Comparison of ENCODE assay signal across 13 cellular contexts in the genomic region with DNA sequence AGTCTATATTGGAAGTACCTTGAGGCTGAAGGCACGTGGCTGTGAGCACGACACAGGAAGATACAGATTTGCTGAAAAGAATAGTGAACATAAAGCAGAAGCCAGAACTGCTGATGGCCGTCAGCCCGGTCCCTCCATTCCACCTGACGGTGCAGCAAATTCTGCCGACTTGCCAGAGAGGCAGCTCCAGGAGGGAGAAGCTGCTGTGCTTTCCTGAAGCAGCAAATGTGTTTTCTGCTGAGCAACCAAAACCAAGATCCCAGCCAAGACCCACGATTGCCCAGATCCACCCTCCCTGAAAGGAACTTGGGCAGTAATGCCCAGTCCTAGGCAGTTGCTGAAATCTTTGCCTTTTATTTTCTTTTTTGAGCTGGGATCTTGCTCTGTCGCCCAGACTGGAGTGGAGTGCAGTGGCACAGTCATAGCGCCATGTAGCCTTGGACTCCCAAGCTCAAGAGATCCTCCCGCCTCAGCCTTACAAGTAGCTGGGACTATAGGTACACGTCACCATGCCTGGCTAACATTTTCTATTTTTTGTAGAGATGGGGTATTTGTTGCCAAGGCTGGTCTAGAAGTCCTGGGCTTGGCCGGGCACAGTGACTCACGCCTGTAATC. TPM values are rescaled to one million over a fixed set of nuclear protein-coding genes. Genes with fewer than 3 reads are reported as not detected.
A peak's percentile ranks its signal among the peaks of the same experiment; 100 is the strongest.
DNase-seq lines count a peak whose midpoint lies in the region; ATAC-seq and TF ChIP-seq lines count a peak whose summit lies in the region.
"Had no signal": no experiment of that assay in that cellular context is flagged by ENCODE, and none has a peak within 500 bp of the region (broad histone marks: within the 10 kb centered on the region; RNA-seq: fewer than 3 reads in every experiment).

No MANE protein-coding gene starts in this region.

- H3K4me3 ChIP-seq in SK-N-MC (no peak overlapping the region), MM.1S (ENCODE audit: low read length) (no peak overlapping the region)
- H3K4me3 ChIP-seq: SJCRH30, skin epidermis had no signal

- H3K27me3 ChIP-seq in MM.1S (replicated peaks; ENCODE audit: insufficient read depth, low read length) = peaks cover 74% of the 10 kb centered on the region
- H3K27me3 ChIP-seq: SJCRH30 had no signal

- no peak overlapping the region for H3K4me2 ChIP-seq in MM.1S (ENCODE audit: low read depth, low read length)

- H3K9me3 ChIP-seq in SK-N-MC (ENCODE audit: low read depth, low read length) = no peaks in the 10 kb centered on the region
- H3K9me3 ChIP-seq in MM.1S (replicated peaks; ENCODE audit: insufficient read depth, low read length) = no peaks in the 10 kb centered on the region
- H3K9me3 ChIP-seq: SJCRH30 had no signal

- no peaks in the 10 kb centered on the region for H3K79me2 ChIP-seq in MM.1S (ENCODE audit: low read length)

- H3K9me2 ChIP-seq in MM.1S (replicated peaks; ENCODE audit: insufficient read depth, low read length) = no peaks in the 10 kb centered on the region

- H3K36me3 ChIP-seq in SK-N-MC (ENCODE audit: insufficient read depth, low read length) (peaks cover 92% of the 10 kb centered on the region), MM.1S (replicated peaks; ENCODE audit: insufficient read depth, low read length) (no peaks in the 10 kb centered on the region)
- H3K36me3 ChIP-seq: SJCRH30 had no signal

- no peaks in the 10 kb centered on the region for H3F3A ChIP-seq in MM.1S (ENCODE audit: insufficient read depth, low read length)

- ATAC-seq in HG02610 (IDR thresholded peaks at IDR 0.05; ENCODE audit: unreplicated experiment) = no peak
- ATAC-seq: naive thymus-derived CD8-positive, alpha-beta T cell had no signal

- H4K20me1 ChIP-seq in MM.1S (ENCODE audit: insufficient read depth, low read length) = no peaks in the 10 kb centered on the region

- no peak overlapping the region for H3K9ac ChIP-seq in SK-N-MC (ENCODE audit: insufficient read length)
- H3K9ac ChIP-seq in MM.1S (ENCODE audit: low read length) = no peak overlapping the region

- TF ChIP-seq CTCF in MM.1S (IDR thresholded peaks at IDR 0.05; ENCODE audit: low read length) = no peak

- no peak overlapping the region for H2AFZ ChIP-seq in MM.1S (ENCODE audit: low read length)

- DNase-seq in SK-N-MC (ENCODE audit: low read depth, low spot score) = no peak
- DNase-seq in mucosa of gallbladder (ENCODE audit: low spot score) = peak; percentile 35
- DNase-seq in MM.1S = no peak
- DNase-seq: activated CD8-positive, alpha-beta memory T cell treated with anti-CD3 and anti-CD28 coated beads, Interleukin-2, amount 50 U/mL, for 48 hours; amniotic stem cell; foreskin melanocyte; kidney; naive thymus-derived CD8-positive, alpha-beta T cell; NCI-H187 treated with DMSO at 0.1 percent for 48 hours; NCI-H82; SJCRH30 had no signal

- H3K27ac ChIP-seq in SK-N-MC = peak overlapping the region; percentile 43
- H3K27ac ChIP-seq in MM.1S (ENCODE audit: low read length) = no peak overlapping the region
- H3K27ac ChIP-seq: SJCRH30 had no signal

- no peaks in the 10 kb centered on the region for H3K4me1 ChIP-seq in MM.1S (ENCODE audit: low read length)
- H3K4me1 ChIP-seq: SJCRH30 had no signal

RNA-seq across cellular contexts. Expression of a gene that starts 7.0 kb away (rescaled TPM):
- total RNA-seq in mucosa of gallbladder = 42.8 TPM

RNA-seq across cellular contexts. Expression of a gene that starts 8.4 kb away (rescaled TPM):
- total RNA-seq in mucosa of gallbladder = 320 TPM

RNA-seq across cellular contexts. Expression of a gene that starts 24.6 kb away (rescaled TPM):
- total RNA-seq in mucosa of gallbladder = 1,395 TPM

RNA-seq across cellular contexts. Expression of a gene that starts 33.4 kb away (rescaled TPM):
- total RNA-seq in mucosa of gallbladder = 2,400 TPM

RNA-seq across cellular contexts. Expression of a gene that starts 46.8 kb away (rescaled TPM):
- total RNA-seq in mucosa of gallbladder = 10.2 TPM
